ENCODE assay signal across 2 cellular contexts in genomic region chr7:141600607-141601006, GRCh38.
TF ChIP-seq lines count a peak whose summit lies in the region.

No MANE protein-coding gene starts in this region.

TF ChIP-seq in GM23338, 12 proteins besides CTCF, POLR2A, EP300 and RAD21 (continued from another document):
- TF ChIP-seq REST (IDR thresholded peaks at IDR 0.05; ENCODE audit: unreplicated experiment), result no peak
- no peak for TF ChIP-seq NANOG (IDR thresholded peaks at IDR 0.05; ENCODE audit: borderline replicate concordance)
- no peak for TF ChIP-seq ZNF331 (CRISPR knock-in tag; IDR thresholded peaks at IDR 0.05; ENCODE audit: low read depth)
- no peak for TF ChIP-seq JUNB (IDR thresholded peaks at IDR 0.05; ENCODE audit: unreplicated experiment)
- TF ChIP-seq ZNF462 (CRISPR knock-in tag; IDR thresholded peaks at IDR 0.05), result no peak
- TF ChIP-seq CREB1 (CRISPR knock-in tag; IDR thresholded peaks at IDR 0.05; ENCODE audit: low read depth), result no peak
- TF ChIP-seq EZH2phosphoT487 (IDR thresholded peaks at IDR 0.05; ENCODE audit: unreplicated experiment), result no peak
- TF ChIP-seq ETS1 (IDR thresholded peaks at IDR 0.05), result no peak
- TF ChIP-seq STAT1 (IDR thresholded peaks at IDR 0.05; ENCODE audit: unreplicated experiment), result no peak
- no peak for TF ChIP-seq POLR2AphosphoS5 (IDR thresholded peaks at IDR 0.05; ENCODE audit: low read depth)
- TF ChIP-seq EZH2 (IDR thresholded peaks at IDR 0.05; ENCODE audit: low read depth, unreplicated experiment), result no peak

TF ChIP-seq in H1, 55 proteins besides CTCF, POLR2A, EP300 and RAD21 (continued from another document):
- TF ChIP-seq NRF1 (IDR thresholded peaks at IDR 0.05; ENCODE audit: low read depth, low read length) (no peak), SP4 (IDR thresholded peaks at IDR 0.05; ENCODE audit: low read length) (no peak)
